In genomic region chr20:19964289-19965263, GRCh38 we compare ENCODE assay signal across 1 cellular context.
A peak's percentile ranks its signal among the peaks of the same experiment; 100 is the strongest.
TF ChIP-seq lines count a peak whose summit lies in the region.

No MANE protein-coding gene starts in this region.

TF ChIP-seq in HepG2, 621 proteins besides CTCF, POLR2A, EP300 and RAD21 (continued from another document):
- TF ChIP-seq HIC2 (CRISPR knock-in tag; IDR thresholded peaks at IDR 0.05; ENCODE audit: low read depth), result peak; percentile 87; the same call in 1 of the 2 replicates
- peak; percentile 96 for TF ChIP-seq ZBTB2 (CRISPR knock-in tag; IDR thresholded peaks at IDR 0.05; ENCODE audit: low read depth)
- peak; percentile 85; the same call in 1 of the 2 replicates for TF ChIP-seq ZNF740 (CRISPR knock-in tag; IDR thresholded peaks at IDR 0.05)
- peak; percentile 85 for TF ChIP-seq DRAP1 (CRISPR knock-in tag; IDR thresholded peaks at IDR 0.05)
- peak; percentile 98 for TF ChIP-seq ZNF710 (CRISPR knock-in tag; IDR thresholded peaks at IDR 0.05; ENCODE audit: borderline replicate concordance)
- peak; percentile 99 for TF ChIP-seq MZF1 (CRISPR knock-in tag; IDR thresholded peaks at IDR 0.05; ENCODE audit: borderline replicate concordance)
- peak; percentile 88 for TF ChIP-seq THAP8 (CRISPR knock-in tag; IDR thresholded peaks at IDR 0.05; ENCODE audit: borderline replicate concordance)
- no peak for TF ChIP-seq POLR2AphosphoS5 (IDR thresholded peaks at IDR 0.05; ENCODE audit: low read depth, low read length)
- peak; percentile 94; the same call in 1 of the 2 replicates for TF ChIP-seq MBD4 (IDR thresholded peaks at IDR 0.05; ENCODE audit: borderline replicate concordance, low read length)
- 0 out of 2 replicates have a peak, but pooled peaks have one; percentile 33 for TF ChIP-seq ZNF10 (CRISPR knock-in tag; IDR thresholded peaks at IDR 0.05; ENCODE audit: borderline replicate concordance, low read depth)
- TF ChIP-seq ZNF263 (CRISPR knock-in tag; IDR thresholded peaks at IDR 0.05), result peak; percentile 92
- peak; percentile 100 for TF ChIP-seq NFKB2 (CRISPR knock-in tag; IDR thresholded peaks at IDR 0.05; ENCODE audit: borderline replicate concordance)
- TF ChIP-seq PAXIP1 (CRISPR knock-in tag; conservative IDR thresholded peaks at IDR 0.05), result peak; percentile 99
- peak; percentile 99 for TF ChIP-seq ZHX1 (CRISPR knock-in tag; IDR thresholded peaks at IDR 0.05; ENCODE audit: low read depth)
- peak in 1 of 2 experiments; percentile 79; a peak in 2 of 4 replicates for TF ChIP-seq REST (IDR thresholded peaks at IDR 0.05; ENCODE audit: borderline replicate concordance in 1 of 2, low read depth in 1 of 2, low read length in 2 of 2)
- TF ChIP-seq ZSCAN30 (CRISPR knock-in tag; IDR thresholded peaks at IDR 0.05), result peak; percentile 100
- no peak for TF ChIP-seq LCORL (IDR thresholded peaks at IDR 0.05)
- peak; percentile 100 for TF ChIP-seq LCORL (CRISPR knock-in tag; IDR thresholded peaks at IDR 0.05)
- peak; percentile 99; the same call in 1 of the 2 replicates for TF ChIP-seq ZNF790 (CRISPR knock-in tag; IDR thresholded peaks at IDR 0.05; ENCODE audit: borderline replicate concordance)
- TF ChIP-seq MYNN (CRISPR knock-in tag; IDR thresholded peaks at IDR 0.05; ENCODE audit: low read depth), result peak; percentile 99
- TF ChIP-seq ZFP36L1 (CRISPR knock-in tag; IDR thresholded peaks at IDR 0.05), result peak; percentile 100
- TF ChIP-seq ZSCAN25 (CRISPR knock-in tag; IDR thresholded peaks at IDR 0.05), result peak; percentile 97
- TF ChIP-seq ZBTB7B (CRISPR knock-in tag; IDR thresholded peaks at IDR 0.05), result peak; percentile 100
